9 cellular contexts compared by ENCODE assay signal in the genomic region with DNA sequence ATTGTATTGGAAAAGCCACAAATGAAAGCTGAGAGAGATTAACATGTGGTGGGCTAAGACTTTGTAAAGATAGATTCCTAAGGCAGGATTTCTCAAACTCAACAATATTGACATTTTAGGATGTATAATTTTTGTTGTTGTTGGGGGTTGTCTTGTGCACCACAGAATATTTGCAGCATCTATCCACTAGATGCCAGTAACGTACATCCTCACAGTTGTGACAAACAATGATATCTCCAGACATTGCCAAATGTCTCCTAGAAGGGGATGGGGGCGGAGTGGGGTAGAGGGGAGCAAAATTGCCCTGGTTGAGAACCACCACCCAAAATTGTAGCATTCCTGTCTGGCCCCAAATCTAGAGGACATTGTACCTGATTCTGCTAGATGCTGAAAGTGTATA. TPM values are rescaled to one million over a fixed set of nuclear protein-coding genes. Genes with fewer than 3 reads are reported as not detected.
DNase-seq lines count a peak whose midpoint lies in the region; ATAC-seq and TF ChIP-seq lines count a peak whose summit lies in the region.
"Had no signal": no experiment of that assay in that cellular context is flagged by ENCODE, and none has a peak within 500 bp of the region (broad histone marks: within the 10 kb centered on the region; RNA-seq: fewer than 3 reads in every experiment).

No MANE protein-coding gene starts in this region.

- H3K4me3 ChIP-seq in Panc1 (ENCODE audit: low read depth in 2 of 2, low read length in 2 of 2) (no peak overlapping the region), fibroblast of pulmonary artery (replicated peaks; ENCODE audit: low read depth, low read length) (no peak overlapping the region), Karpas-422 (ENCODE audit: low read length) (no peak overlapping the region)

- DNase-seq in DMS114 treated with DMSO at 0.1 percent for 48 hours (lab: John Stamatoyannopoulos, UW; ENCODE audit: unreplicated experiment) (peak; percentile 14), Panc1 (ENCODE audit: low read depth, low spot score) (no peak), fibroblast of pulmonary artery (ENCODE audit: low read depth) (peak; percentile 74), progenitor cell of endocrine pancreas (ENCODE audit: low spot score, unreplicated experiment) (no peak), Karpas-422 (no peak)
- DNase-seq in stimulated activated CD4-positive, alpha-beta T cell treated with anti-CD3 and anti-CD28 coated beads, Interleukin-1b, Interleukin-23, amount 100 ng/mL, for 48 hours, result no peak

- no peaks in the 10 kb centered on the region for H3K27me3 Mint-ChIP-seq in progenitor cell of endocrine pancreas

- H4K20me1 ChIP-seq in Karpas-422 (ENCODE audit: insufficient read depth, low read depth, low read length), result no peaks in the 10 kb centered on the region

- intact Hi-C loops in Panc1 (cut with micrococcal nuclease; ENCODE audit: unreplicated experiment), result loop anchor here (1.0 kb wide), 1 partner anchor 461 kb away; no protein-coding TSS in a partner anchor

- H3K4me2 ChIP-seq in Karpas-422 (ENCODE audit: low read depth, low read length, poor library complexity, severe bottlenecking), result no peak overlapping the region

- H3K9me2 ChIP-seq in Karpas-422 (replicated peaks; ENCODE audit: insufficient read depth, low read length), result no peaks in the 10 kb centered on the region

- no peak overlapping the region for H3K27ac ChIP-seq in Panc1 (ENCODE audit: low read length)
- no peak overlapping the region for H3K27ac ChIP-seq in Karpas-422 (ENCODE audit: low read length)
- H3K27ac ChIP-seq: parathyroid adenoma had no signal

- CTCF ChIA-PET in Panc1 (lab: Charles Lee), result interaction anchor here (0.5 to 0.9 kb wide), 2 partner anchors 15 to 23 kb away, joined by 6 to 7 read pairs; a partner anchor contains a TSS

- H3K36me3 ChIP-seq in Panc1 (ENCODE audit: control insufficient read depth, insufficient read depth, low read length) (no peaks in the 10 kb centered on the region), Karpas-422 (ENCODE audit: insufficient read depth, low read length) (no peaks in the 10 kb centered on the region)

- H3K79me2 ChIP-seq in Karpas-422 (ENCODE audit: low read length), result no peaks in the 10 kb centered on the region
- H3K79me2 ChIP-seq: parathyroid adenoma had no signal

- no peak overlapping the region for H3K27ac Mint-ChIP-seq in progenitor cell of endocrine pancreas

- H3K9me3 ChIP-seq in Panc1 (ENCODE audit: control insufficient read depth, insufficient read depth, low read depth, low read length) (no peaks in the 10 kb centered on the region), Karpas-422 (ENCODE audit: low read length) (no peaks in the 10 kb centered on the region)

- no peaks in the 10 kb centered on the region; the same call in 1 of the 2 replicates for H3K4me1 ChIP-seq in Panc1 (ENCODE audit: control insufficient read depth, insufficient read depth, low read length)
- H3K4me1 ChIP-seq in Karpas-422 (ENCODE audit: low read length), result no peaks in the 10 kb centered on the region
- H3K4me1 ChIP-seq: parathyroid adenoma had no signal

- no peak overlapping the region for H3K9ac ChIP-seq in Karpas-422 (ENCODE audit: low read length)
- H3K9ac ChIP-seq: parathyroid adenoma had no signal

- BruUV-seq in Panc1 (replicated peaks; lab: Mats Ljungman, UMichigan), result no TSS peak

- no peaks in the 10 kb centered on the region for H3K36me3 Mint-ChIP-seq in progenitor cell of endocrine pancreas (ENCODE audit: insufficient read depth)

- peak; percentile 70 for TF ChIP-seq CTCF in Panc1 (IDR thresholded peaks at IDR 0.05)
- peak; percentile 80 for TF ChIP-seq CTCF in fibroblast of pulmonary artery (IDR thresholded peaks at IDR 0.05; ENCODE audit: low read length, missing control alignments)
- TF ChIP-seq CTCF in progenitor cell of endocrine pancreas (IDR thresholded peaks at IDR 0.05; ENCODE audit: unreplicated experiment), result peak; percentile 32

- H3K4me1 Mint-ChIP-seq in progenitor cell of endocrine pancreas (ENCODE audit: low read depth), result no peaks in the 10 kb centered on the region

- POLR2A ChIA-PET in Panc1 (lab: Charles Lee), result no interaction called here

- no peak overlapping the region for H3K4me3 Mint-ChIP-seq in progenitor cell of endocrine pancreas (ENCODE audit: low read depth)

- H3K9me3 Mint-ChIP-seq in progenitor cell of endocrine pancreas (ENCODE audit: low read depth), result peaks cover 4% of the 10 kb centered on the region

- ATAC-seq in GM19328 (IDR thresholded peaks at IDR 0.05; ENCODE audit: unreplicated experiment) (peak; percentile 81), HG03280 (IDR thresholded peaks at IDR 0.05; ENCODE audit: unreplicated experiment) (peak; percentile 86), Panc1 (peak; percentile 87)

- H3K27me3 ChIP-seq in Panc1 (ENCODE audit: control insufficient read depth, insufficient read depth, low read length), result no peaks in the 10 kb centered on the region
- H3K27me3 ChIP-seq in Karpas-422 (ENCODE audit: low read length), result no peaks in the 10 kb centered on the region

- in situ Hi-C loops in Panc1 (cut with HindIII; ENCODE audit: low pct_unique_long_range_greater_than_20kb, low sequenced_read_pairs), result no loop called here

- no peak overlapping the region for H2AFZ ChIP-seq in Karpas-422 (ENCODE audit: low read length)
- H2AFZ ChIP-seq: parathyroid adenoma had no signal

RNA-seq across cellular contexts. Expression of a gene that starts 14.7 kb away (rescaled TPM):
- 13.5 TPM for total RNA-seq in Panc1 (2021; ENCODE audit: unreplicated experiment)
- 7.3 TPM for polyA plus RNA-seq in Panc1 (2012; ENCODE audit: insufficient read length)
- total RNA-seq in progenitor cell of endocrine pancreas, result 43.3 and 45.2 TPM in 2 replicates
- 23.1 and 25.7 TPM in 2 replicates for total RNA-seq in Karpas-422 (2014; rRNA removed; shearing (Covaris generic); ENCODE audit: low replicate concordance)

Comparison
In these comparisons a context has a peak if more than half of its experiments do, and no peak if none do; other contexts are left out.
1. DNase-seq: peak in DMS114 treated with DMSO at 0.1 percent for 48 hours (single experiment) and fibroblast of pulmonary artery (single experiment); none in Panc1 (single experiment), progenitor cell of endocrine pancreas (single experiment), stimulated activated CD4-positive, alpha-beta T cell treated with anti-CD3 and anti-CD28 coated beads, Interleukin-1b, Interleukin-23, amount 100 ng/mL, for 48 hours (single experiment) and Karpas-422 (single experiment).
2. Peak in every context shown above with its lines, with median percentiles within 50 percentile points of each other: ATAC-seq and CTCF ChIP-seq.